Comparison of ENCODE assay signal across 22 cellular contexts in genomic region chr2:14861201-14861600, GRCh38.
"Had no signal": no experiment of that assay in that cellular context is flagged by ENCODE, and none has a peak within 500 bp of the region (broad histone marks: within the 10 kb centered on the region; RNA-seq: fewer than 3 reads in every experiment).

No MANE protein-coding gene starts in this region.

- H3K4me3 ChIP-seq: body of pancreas, gastroesophageal sphincter, heart left ventricle, mucosa of descending colon, ovary, psoas muscle, skin epidermis, tibial nerve, vagina had no signal

- DNase-seq: activated CD4-positive, alpha-beta T cell treated with anti-CD3 and anti-CD28 coated beads, Interleukin-2, amount 10 ng/mL, durations not matched to agents 7 days and 5 days; activated CD8-positive, alpha-beta memory T cell treated with anti-CD3 and anti-CD28 coated beads, Interleukin-2, amount 50 U/mL, for 4 hours; activated naive CD4-positive, alpha-beta T cell treated with anti-CD3 and anti-CD28 coated beads for 36 hours; activated T-cell treated with anti-CD3 and anti-CD28 coated beads, Interleukin-2, amount 50 U/mL, for 4 hours; body of pancreas; heart left ventricle; immature natural killer cell; mesenchymal stem cell; mucosa of descending colon; naive B cell; ovary; psoas muscle; right cardiac atrium; stimulated activated CD4-positive, alpha-beta T cell treated with anti-CD3 and anti-CD28 coated beads, Interleukin-15, amount 100 ng/mL, for 24 hours; stimulated activated CD4-positive, alpha-beta T cell treated with anti-CD3 and anti-CD28 coated beads, Interleukin-2, amount 100 ng/mL, for 48 hours; T-helper 9 cell had no signal

- H3K27me3 ChIP-seq: body of pancreas, gastroesophageal sphincter, heart left ventricle, ovary, tibial nerve, vagina had no signal

- H3K4me3 Mint-ChIP-seq: activated CD4-positive, alpha-beta T cell treated with anti-CD3 and anti-CD28 coated beads, Interleukin-2, amount 10 ng/mL, durations not matched to agents 7 days and 5 days; activated naive CD4-positive, alpha-beta T cell treated with anti-CD3 and anti-CD28 coated beads for 36 hours; activated T-cell treated with anti-CD3 and anti-CD28 coated beads, Interleukin-2, amount 50 U/mL, for 4 hours; immature natural killer cell; naive B cell; stimulated activated naive CD8-positive, alpha-beta T cell treated with anti-CD3 and anti-CD28 coated beads, Interleukin-15, Interleukin-2, amounts not matched to agents 100 ng/mL and 50 ng/mL, for 24 hours had no signal

- H3K36me3 Mint-ChIP-seq: immature natural killer cell had no signal

- H3K9me3 Mint-ChIP-seq: activated CD4-positive, alpha-beta T cell treated with anti-CD3 and anti-CD28 coated beads, Interleukin-2, amount 10 ng/mL, durations not matched to agents 7 days and 5 days had no signal

- H3K4me1 Mint-ChIP-seq: immature natural killer cell, naive B cell had no signal

- ATAC-seq: activated CD4-positive, CD25-positive, alpha-beta regulatory T cell treated with anti-CD3 and anti-CD28 coated beads, Interleukin-2, amount 50 U/mL, for 24 hours; activated T-cell treated with anti-CD3 and anti-CD28 coated beads, Interleukin-2, amount 50 U/mL, for 4 hours; body of pancreas; gastroesophageal sphincter; heart left ventricle; mucosa of descending colon; psoas muscle; right cardiac atrium had no signal

- H3K27me3 Mint-ChIP-seq: activated CD4-positive, alpha-beta T cell treated with anti-CD3 and anti-CD28 coated beads, Interleukin-2, amount 10 ng/mL, durations not matched to agents 7 days and 5 days; naive B cell; stimulated activated naive CD8-positive, alpha-beta T cell treated with anti-CD3 and anti-CD28 coated beads, Interleukin-15, Interleukin-2, amounts not matched to agents 100 ng/mL and 50 ng/mL, for 24 hours had no signal

- H3K9me3 ChIP-seq: body of pancreas, mucosa of descending colon, ovary, psoas muscle had no signal

- H3K4me1 ChIP-seq: body of pancreas, gastroesophageal sphincter, heart left ventricle, psoas muscle, tibial nerve, vagina had no signal

- H3K27ac ChIP-seq: body of pancreas, gastroesophageal sphincter, heart left ventricle, ovary, psoas muscle, skin epidermis, tibial nerve, vagina had no signal

- H3K36me3 ChIP-seq: gastroesophageal sphincter, heart left ventricle, ovary, tibial nerve, vagina had no signal

- H3K27ac Mint-ChIP-seq: activated CD4-positive, alpha-beta T cell treated with anti-CD3 and anti-CD28 coated beads, Interleukin-2, amount 10 ng/mL, durations not matched to agents 7 days and 5 days; activated naive CD4-positive, alpha-beta T cell treated with anti-CD3 and anti-CD28 coated beads for 36 hours; immature natural killer cell; naive B cell; stimulated activated naive CD8-positive, alpha-beta T cell treated with anti-CD3 and anti-CD28 coated beads, Interleukin-15, Interleukin-2, amounts not matched to agents 100 ng/mL and 50 ng/mL, for 24 hours had no signal
